7 cellular contexts compared by ENCODE assay signal in genomic region chr5:59380350-59380951, GRCh38.
DNase-seq lines count a peak whose midpoint lies in the region; ATAC-seq and FAIRE-seq lines count a peak whose summit lies in the region.

No MANE protein-coding gene starts in this region.

- peak; percentile 86 for DNase-seq in NCI-H69 (lab: John Stamatoyannopoulos, UW)
- peak; percentile 97 for DNase-seq in amniotic epithelial cell (ENCODE audit: low read depth)
- DNase-seq in iPS-NIHi11 (ENCODE audit: low spot score): peak; percentile 30
- peak; percentile 20 for DNase-seq in stimulated activated naive CD8-positive, alpha-beta T cell treated with anti-CD3 and anti-CD28 coated beads, Interleukin-15, Interleukin-2, amounts not matched to agents 100 U/mL and 50 U/mL, for 24 hours

- peak; percentile 99 for ATAC-seq in GM19452 (IDR thresholded peaks at IDR 0.05; ENCODE audit: unreplicated experiment)
- peak; percentile 97 for ATAC-seq in HG03432 (IDR thresholded peaks at IDR 0.05; ENCODE audit: unreplicated experiment)
- ATAC-seq in stimulated activated naive CD8-positive, alpha-beta T cell treated with anti-CD3 and anti-CD28 coated beads, Interleukin-15, Interleukin-2, amounts not matched to agents 100 U/mL and 50 U/mL, for 24 hours: peak; percentile 88

- FAIRE-seq in G401.6 (lab: Jason Lieb, UNC): peak; percentile 89

Comparison
In these comparisons a context has a peak if more than half of its experiments do, and no peak if none do; other contexts are left out.
1. Peak in every context shown above with its lines: DNase-seq and ATAC-seq.
2. DNase-seq: peak in every context shown above with its lines; median percentile 97 in amniotic epithelial cell; 86 in NCI-H69; 30 in iPS-NIHi11; 20 in stimulated activated naive CD8-positive, alpha-beta T cell treated with anti-CD3 and anti-CD28 coated beads, Interleukin-15, Interleukin-2, amounts not matched to agents 100 U/mL and 50 U/mL, for 24 hours.